In the genomic region with DNA sequence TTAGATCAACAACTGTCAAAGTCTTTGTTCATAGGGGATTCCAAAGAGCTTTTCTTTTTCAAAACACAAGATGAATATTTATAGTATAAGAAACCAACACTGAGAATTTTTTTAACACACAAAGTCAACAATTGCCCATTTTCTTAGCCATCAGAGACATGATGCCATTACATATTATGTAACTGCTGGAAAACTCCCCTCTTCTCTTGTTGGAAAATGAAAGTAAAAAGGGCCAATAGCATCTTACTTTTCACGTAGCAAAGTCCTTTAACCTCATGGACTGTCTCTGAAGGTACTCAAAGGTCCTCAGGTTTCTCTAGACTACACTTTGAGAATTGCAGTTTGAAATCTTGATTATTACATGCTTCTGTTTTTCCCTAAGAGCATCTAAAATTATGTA, we compare ENCODE assay signal across 26 cellular contexts.
"Had no signal": no experiment of that assay in that cellular context is flagged by ENCODE, and none has a peak within 500 bp of the region (broad histone marks: within the 10 kb centered on the region; RNA-seq: fewer than 3 reads in every experiment).

No MANE protein-coding gene starts in this region.

- H3K27me3 ChIP-seq: left lung, neural progenitor cell, neutrophil, ovary, right atrium auricular region, stomach, suprapubic skin, tibial nerve, uterus had no signal

- H3K9me3 ChIP-seq: neutrophil, ovary, right atrium auricular region, stomach, suprapubic skin, tibial nerve, uterus had no signal

- ATAC-seq: left colon; left lung; natural killer cell; sciatic nerve; stimulated activated naive B cell treated with anti-CD40 and anti-IgM and Interleukin-4, amounts not matched to agents 10 μg/mL and 1 μg/mL and 100 μg/mL, for 72 hours; stimulated activated naive CD8-positive, alpha-beta T cell treated with anti-CD3 and anti-CD28 coated beads, Interleukin-15, Interleukin-2, amounts not matched to agents 100 U/mL and 50 U/mL, for 24 hours had no signal

- DNase-seq: hippocampal formation; kidney glomerular epithelial cell; left colon; left lung; mesendoderm; naive B cell; natural killer cell; nephron progenitor cell; occipital lobe; ovary; stimulated activated CD4-positive, alpha-beta T cell treated with anti-CD3 and anti-CD28 coated beads, Interleukin-12 subunit alpha, Interleukin-12 subunit beta, amount 100 ng/mL, for 4 hours; stimulated activated CD4-positive, alpha-beta T cell treated with anti-CD3 and anti-CD28 coated beads, Interleukin-15, amount 100 ng/mL, for 24 hours; stimulated activated CD4-positive, alpha-beta T cell treated with anti-CD3 and anti-CD28 coated beads, Interleukin-2, amount 100 ng/mL, for 24 hours; stimulated activated CD4-positive, alpha-beta T cell treated with anti-CD3 and anti-CD28 coated beads, Interleukin-4, amount 100 ng/mL, for 1 hour; stimulated activated naive B cell treated with anti-CD40 and anti-IgM and Interleukin-4, amounts not matched to agents 10 μg/mL and 1 μg/mL and 100 μg/mL, for 72 hours; stimulated activated naive CD8-positive, alpha-beta T cell treated with anti-CD3 and anti-CD28 coated beads, Interleukin-15, Interleukin-2, amounts not matched to agents 100 U/mL and 50 U/mL, for 24 hours; stomach; uterus had no signal

- H3K4me3 ChIP-seq: left lung, lung, neural progenitor cell, ovary, right atrium auricular region, skin epidermis, stomach, suprapubic skin, tibial nerve, uterus had no signal

- H2AFZ ChIP-seq: neural progenitor cell had no signal

- H3K27ac ChIP-seq: left lung, neural progenitor cell, neutrophil, ovary, right atrium auricular region, skin epidermis, stomach, suprapubic skin, tibial nerve, uterus had no signal

- H3K36me3 ChIP-seq: left lung, neural progenitor cell, neutrophil, ovary, right atrium auricular region, stomach, suprapubic skin, tibial nerve, uterus had no signal

- H3K4me1 ChIP-seq: left lung, neural progenitor cell, right atrium auricular region, stomach, suprapubic skin, tibial nerve, uterus had no signal

- H3K4me2 ChIP-seq: neural progenitor cell had no signal

- H3K9ac ChIP-seq: neural progenitor cell had no signal
